ENCODE assay signal across 14 cellular contexts in the genomic region with DNA sequence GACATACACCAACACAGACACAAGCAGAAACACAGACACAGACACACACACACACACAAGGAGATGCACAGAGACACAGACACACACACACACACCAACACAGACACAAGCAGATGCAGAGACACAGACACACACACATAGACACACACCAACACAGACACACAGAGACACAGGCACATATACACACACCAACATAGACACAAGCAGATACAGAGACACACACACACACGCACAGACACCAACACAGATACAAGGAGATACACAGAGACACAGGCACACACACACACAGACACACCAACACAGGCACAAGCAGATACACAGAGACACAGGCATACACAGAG.
DNase-seq lines count a peak whose midpoint lies in the region; ATAC-seq, FAIRE-seq and TF ChIP-seq lines count a peak whose summit lies in the region.
"Had no signal": no experiment of that assay in that cellular context is flagged by ENCODE, and none has a peak within 500 bp of the region (broad histone marks: within the 10 kb centered on the region; RNA-seq: fewer than 3 reads in every experiment).

No MANE protein-coding gene starts in this region.

- no peak overlapping the region for H3K4me3 Mint-ChIP-seq in activated T-cell treated with anti-CD3 and anti-CD28 coated beads, Interleukin-2, amount 50 U/mL, for 4 hours
- H3K4me3 Mint-ChIP-seq: activated CD4-positive, alpha-beta T cell treated with anti-CD3 and anti-CD28 coated beads, Interleukin-2, amount 10 ng/mL, durations not matched to agents 7 days and 5 days; activated T-helper 17 cell treated with anti-CD3 and anti-CD28 coated beads, Interleukin-2, amount 50 U/mL, for 72 hours; neural progenitor cell; T-helper 1 cell treated with Interleukin-12 subunit alpha and Interleukin-12 subunit beta and Interleukin-4 antibody, amounts not matched to agents 30 μg/mL and 1 μg/mL, for 36 hours had no signal

- no peak overlapping the region for H3K9ac ChIP-seq in neuronal stem cell (ENCODE audit: low read depth, low read length, poor library complexity)
- H3K9ac ChIP-seq: neural progenitor cell had no signal

- H2BK15ac ChIP-seq in neuronal stem cell (ENCODE audit: low read length): no peak overlapping the region

- H3K9me3 ChIP-seq in A673 (ENCODE audit: low read depth, low read length, poor library complexity, severe bottlenecking) (no peaks in the 10 kb centered on the region), neuronal stem cell (replicated peaks in 1 of 2; ENCODE audit: control insufficient read depth in 2 of 2, insufficient read depth in 1 of 2, low read depth in 1 of 2, low read length in 2 of 2) (peaks cover 0 to 5% of the 10 kb centered on the region in 2 donors)
- H3K9me3 ChIP-seq: tibial artery had no signal

- H3K27ac ChIP-seq in A673 (ENCODE audit: low read depth, low read length, poor library complexity, severe bottlenecking): peak overlapping the region; percentile 84
- H3K27ac ChIP-seq in neuronal stem cell (replicated peaks; ENCODE audit: low read length): no peak overlapping the region
- H3K27ac ChIP-seq: neural progenitor cell had no signal

- no peak overlapping the region for H3K23ac ChIP-seq in neuronal stem cell (ENCODE audit: low read depth, low read length, poor library complexity)

- H3K4me1 Mint-ChIP-seq in activated T-cell treated with anti-CD3 and anti-CD28 coated beads, Interleukin-2, amount 50 U/mL, for 4 hours (ENCODE audit: low read depth): peaks cover 48% of the 10 kb centered on the region

- POLR2A ChIA-PET in A673 (lab: Charles Lee; ENCODE audit: low non-redundant PET): no interaction called here

- no peak overlapping the region for H3K4ac ChIP-seq in neuronal stem cell (ENCODE audit: low read length)

- no peak overlapping the region for H3K18ac ChIP-seq in neuronal stem cell (ENCODE audit: low read length)

- H3K4me1 ChIP-seq in A673 (ENCODE audit: insufficient read depth, low read length, poor library complexity, severe bottlenecking) (peaks cover 27% of the 10 kb centered on the region), neuronal stem cell (ENCODE audit: control insufficient read depth in 2 of 2, insufficient read depth in 1 of 2, low read depth in 1 of 2, low read length in 2 of 2) (peaks cover 2 to 6% of the 10 kb centered on the region in 2 donors)

- DNase-seq in A673 (ENCODE audit: low spot score) (no peak), HTR-8/SVneo (ENCODE audit: insufficient read length, low spot score) (no peak), bronchial epithelial cell (ENCODE audit: low read depth) (no peak), neuronal stem cell (ENCODE audit: low spot score) (no peak), hypothalamus (lab: John Stamatoyannopoulos, UW) (no peak), NCI-H510A (lab: John Stamatoyannopoulos, UW) (no peak)
- no peak for DNase-seq in activated CD4-positive, alpha-beta T cell treated with anti-CD3 and anti-CD28 coated beads for 1 hour
- no peak for DNase-seq in activated T-cell treated with anti-CD3 and anti-CD28 coated beads, Interleukin-2, amount 50 U/mL, for 4 hours
- DNase-seq: NCI-H1048, tibial artery had no signal

- H2BK5ac ChIP-seq in neuronal stem cell (ENCODE audit: low read length): no peak overlapping the region

- H2AFZ ChIP-seq in neuronal stem cell (ENCODE audit: low read length): no peak overlapping the region
- H2AFZ ChIP-seq: neural progenitor cell had no signal

- H3K4me2 ChIP-seq in neuronal stem cell (ENCODE audit: insufficient read depth, low read length, poor library complexity, severe bottlenecking): no peak overlapping the region
- H3K4me2 ChIP-seq: neural progenitor cell had no signal

- H2BK120ac ChIP-seq in neuronal stem cell (ENCODE audit: low read depth, low read length): no peak overlapping the region

- H3K9me3 Mint-ChIP-seq in activated T-cell treated with anti-CD3 and anti-CD28 coated beads, Interleukin-2, amount 50 U/mL, for 4 hours: no peaks in the 10 kb centered on the region
- H3K9me3 Mint-ChIP-seq: activated T-helper 17 cell treated with anti-CD3 and anti-CD28 coated beads, Interleukin-2, amount 50 U/mL, for 72 hours; T-helper 1 cell treated with Interleukin-12 subunit alpha and Interleukin-12 subunit beta and Interleukin-4 antibody, amounts not matched to agents 30 μg/mL and 1 μg/mL, for 36 hours had no signal

- FAIRE-seq in HTR-8/SVneo (lab: Jason Lieb, UNC): peak; percentile 76
- FAIRE-seq in bronchial epithelial cell (lab: Jason Lieb, UNC): peak; percentile 73

- H3K79me1 ChIP-seq in neuronal stem cell (ENCODE audit: low read depth, low read length): no peaks in the 10 kb centered on the region

- no peaks in the 10 kb centered on the region for H3K27me3 ChIP-seq in A673 (replicated peaks; ENCODE audit: insufficient read depth, low read depth, low read length, poor library complexity)
- no peaks in the 10 kb centered on the region for H3K27me3 ChIP-seq in bronchial epithelial cell (ENCODE audit: control insufficient read depth, insufficient read depth, low read length)
- H3K27me3 ChIP-seq in neuronal stem cell (ENCODE audit: control insufficient read depth in 3 of 3, insufficient read depth in 3 of 3, low read depth in 1 of 3, low read length in 3 of 3): no peaks in the 10 kb centered on the region
- H3K27me3 ChIP-seq: neural progenitor cell, tibial artery had no signal

- WGBS in neuronal stem cell (ENCODE audit: extremely low coverage in 2 of 2, insufficient read length in 2 of 2, insufficient replicate concordance in 1 of 2), 2 donors: no CpG with 5 or more reads among the region's 1 CpG

- no peak for ATAC-seq in activated T-cell treated with anti-CD3 and anti-CD28 coated beads, Interleukin-2, amount 50 U/mL, for 4 hours

- no peak overlapping the region for H2AK5ac ChIP-seq in neuronal stem cell (ENCODE audit: low read depth, low read length)

- no peak overlapping the region for H3K4me3 ChIP-seq in A673 (ENCODE audit: low read depth, low read length, poor library complexity, severe bottlenecking)
- H3K4me3 ChIP-seq in bronchial epithelial cell (ENCODE audit: low read depth, low read length): no peak overlapping the region
- peak overlapping the region in 1 of 2 donors; percentile 26 for H3K4me3 ChIP-seq in neuronal stem cell (ENCODE audit: low read length in 2 of 2)
- H3K4me3 ChIP-seq: neural progenitor cell, tibial artery had no signal

- H3K14ac ChIP-seq in neuronal stem cell (ENCODE audit: low read length): no peak overlapping the region

- no peaks in the 10 kb centered on the region for H3K27me3 Mint-ChIP-seq in activated T-cell treated with anti-CD3 and anti-CD28 coated beads, Interleukin-2, amount 50 U/mL, for 4 hours (ENCODE audit: low read depth)
- H3K27me3 Mint-ChIP-seq: activated CD4-positive, alpha-beta T cell treated with anti-CD3 and anti-CD28 coated beads, Interleukin-2, amount 10 ng/mL, durations not matched to agents 7 days and 5 days; activated T-helper 17 cell treated with anti-CD3 and anti-CD28 coated beads, Interleukin-2, amount 50 U/mL, for 72 hours had no signal

- TSS peak; percentile 69 for BruUV-seq in A673 (replicated peaks; lab: Mats Ljungman, UMichigan)

- H4K91ac ChIP-seq in neuronal stem cell (ENCODE audit: low read depth, low read length, poor library complexity): peak overlapping the region; percentile 15

- CTCF ChIA-PET in A673 (lab: Charles Lee): no interaction called here

- intact Hi-C loops in A673 (cut with micrococcal nuclease; ENCODE audit: unreplicated experiment): no loop called here

- TF ChIP-seq CTCF in A673 (conservative IDR thresholded peaks at IDR 0.05; ENCODE audit: low read depth, low read length) (no peak), bronchial epithelial cell (IDR thresholded peaks at IDR 0.05; ENCODE audit: insufficient read depth, low read length, severe bottlenecking) (no peak)

- H2BK12ac ChIP-seq in neuronal stem cell (ENCODE audit: low read length): no peak overlapping the region

- H3K36me3 ChIP-seq in A673 (ENCODE audit: insufficient read depth, low read length, poor library complexity, severe bottlenecking) (no peaks in the 10 kb centered on the region), bronchial epithelial cell (ENCODE audit: control insufficient read depth, insufficient read depth, low read length) (no peaks in the 10 kb centered on the region), neuronal stem cell (replicated peaks in 1 of 2; ENCODE audit: control insufficient read depth in 2 of 2, insufficient read depth in 2 of 2, low read length in 2 of 2) (no peaks in the 10 kb centered on the region)
- H3K36me3 ChIP-seq: neural progenitor cell, tibial artery had no signal

- H4K8ac ChIP-seq in neuronal stem cell (ENCODE audit: low read depth, low read length): peak overlapping the region; percentile 52

- H3K36me3 Mint-ChIP-seq in activated T-cell treated with anti-CD3 and anti-CD28 coated beads, Interleukin-2, amount 50 U/mL, for 4 hours (ENCODE audit: insufficient read depth): no peaks in the 10 kb centered on the region
- H3K36me3 Mint-ChIP-seq: neural progenitor cell had no signal
